ENCODE assay signal across 8 cellular contexts in genomic region chr2:28894470-28895188, GRCh38. TPM values are rescaled to one million over a fixed set of nuclear protein-coding genes. Genes with fewer than 3 reads are reported as not detected.
DNase-seq lines count a peak whose midpoint lies in the region; ATAC-seq and TF ChIP-seq lines count a peak whose summit lies in the region.

A gene with protein sequence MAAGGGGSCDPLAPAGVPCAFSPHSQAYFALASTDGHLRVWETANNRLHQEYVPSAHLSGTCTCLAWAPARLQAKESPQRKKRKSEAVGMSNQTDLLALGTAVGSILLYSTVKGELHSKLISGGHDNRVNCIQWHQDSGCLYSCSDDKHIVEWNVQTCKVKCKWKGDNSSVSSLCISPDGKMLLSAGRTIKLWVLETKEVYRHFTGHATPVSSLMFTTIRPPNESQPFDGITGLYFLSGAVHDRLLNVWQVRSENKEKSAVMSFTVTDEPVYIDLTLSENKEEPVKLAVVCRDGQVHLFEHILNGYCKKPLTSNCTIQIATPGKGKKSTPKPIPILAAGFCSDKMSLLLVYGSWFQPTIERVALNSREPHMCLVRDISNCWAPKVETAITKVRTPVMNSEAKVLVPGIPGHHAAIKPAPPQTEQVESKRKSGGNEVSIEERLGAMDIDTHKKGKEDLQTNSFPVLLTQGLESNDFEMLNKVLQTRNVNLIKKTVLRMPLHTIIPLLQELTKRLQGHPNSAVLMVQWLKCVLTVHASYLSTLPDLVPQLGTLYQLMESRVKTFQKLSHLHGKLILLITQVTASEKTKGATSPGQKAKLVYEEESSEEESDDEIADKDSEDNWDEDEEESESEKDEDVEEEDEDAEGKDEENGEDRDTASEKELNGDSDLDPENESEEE (plus strand): TSS chr2:28894667. CDS start chr2:28894699, 32 bp downstream.

- H3K9me3 Mint-ChIP-seq in T-helper 1 cell treated with Interleukin-12 subunit alpha and Interleukin-12 subunit beta and Interleukin-4 antibody, amounts not matched to agents 30 μg/mL and 1 μg/mL, for 36 hours, result no peaks in the 10 kb centered on the region

- under 1% methylated on average over 39 of the region's 79 CpGs for WGBS in prostate gland
- under 1% methylated on average over 79 of the region's 79 CpGs for WGBS in urinary bladder

- in situ Hi-C loops in GM13977 (cut with MboI; ENCODE audit: low pct_unique_long_range_greater_than_20kb, low sequenced_read_pairs, unreplicated experiment), result no loop called here

- peak within 1 kb of the TSS; percentile 91 for H3K27ac Mint-ChIP-seq in T-helper 1 cell treated with Interleukin-12 subunit alpha and Interleukin-12 subunit beta and Interleukin-4 antibody, amounts not matched to agents 30 μg/mL and 1 μg/mL, for 36 hours

- peaks cover 44% of the 10 kb centered on the region for H3K4me1 ChIP-seq in left ventricle myocardium inferior
- H3K4me1 ChIP-seq in prostate gland (replicated peaks), result peaks cover 8% of the 10 kb centered on the region
- no peaks in the 10 kb centered on the region for H3K4me1 ChIP-seq in urinary bladder (ENCODE audit: insufficient read depth)

- no peak for TF ChIP-seq CTCF in GM13977 (IDR thresholded peaks at IDR 0.05; ENCODE audit: extremely low read depth, insufficient read depth, missing control alignments)
- no peak for TF ChIP-seq CTCF in left ventricle myocardium inferior (IDR thresholded peaks at IDR 0.05; ENCODE audit: borderline replicate concordance)
- TF ChIP-seq CTCF in prostate gland (IDR thresholded peaks at IDR 0.05), result peak in 2 of 4 experiments; percentile 25 to 26

- no peaks in the 10 kb centered on the region for H3K36me3 ChIP-seq in left ventricle myocardium inferior
- H3K36me3 ChIP-seq in prostate gland, result no peaks in the 10 kb centered on the region
- no peaks in the 10 kb centered on the region for H3K36me3 ChIP-seq in urinary bladder (ENCODE audit: insufficient read depth)

- ATAC-seq in HG02884 (IDR thresholded peaks at IDR 0.05; ENCODE audit: unreplicated experiment), result peak; percentile 85

- H3K27ac ChIP-seq in left ventricle myocardium inferior (replicated peaks) (peak within 1 kb of the TSS; percentile 81), prostate gland (peak within 1 kb of the TSS; percentile 55 to 56), urinary bladder (ENCODE audit: low read depth) (no peak within 1 kb of the TSS)

- peaks cover 32% of the 10 kb centered on the region for H3K4me1 Mint-ChIP-seq in T-helper 1 cell treated with Interleukin-12 subunit alpha and Interleukin-12 subunit beta and Interleukin-4 antibody, amounts not matched to agents 30 μg/mL and 1 μg/mL, for 36 hours (ENCODE audit: low read depth)

- H3K27me3 ChIP-seq in left ventricle myocardium inferior (ENCODE audit: low read depth) (no peaks in the 10 kb centered on the region), prostate gland (replicated peaks; ENCODE audit: insufficient read depth) (no peaks in the 10 kb centered on the region)

- DNase-seq in GM13977 (ENCODE audit: low spot score), result peak; percentile 97
- DNase-seq in NCI-H1694 (lab: John Stamatoyannopoulos, UW), result peak; percentile 97
- DNase-seq in amniotic stem cell (lab: John Stamatoyannopoulos, UW), result peak; percentile 94
- peak; percentile 97 for DNase-seq in left ventricle myocardium inferior
- peak; percentile 96 for DNase-seq in prostate gland (ENCODE audit: low spot score)

- H3K27me3 Mint-ChIP-seq in T-helper 1 cell treated with Interleukin-12 subunit alpha and Interleukin-12 subunit beta and Interleukin-4 antibody, amounts not matched to agents 30 μg/mL and 1 μg/mL, for 36 hours (ENCODE audit: low read depth), result no peaks in the 10 kb centered on the region

- H3K36me3 Mint-ChIP-seq in T-helper 1 cell treated with Interleukin-12 subunit alpha and Interleukin-12 subunit beta and Interleukin-4 antibody, amounts not matched to agents 30 μg/mL and 1 μg/mL, for 36 hours (ENCODE audit: low read depth), result peaks cover 3% of the 10 kb centered on the region

- no peaks in the 10 kb centered on the region for H3K9me3 ChIP-seq in left ventricle myocardium inferior (replicated peaks)
- no peaks in the 10 kb centered on the region for H3K9me3 ChIP-seq in prostate gland

- peak; percentile 67 for TF ChIP-seq POLR2A in prostate gland (IDR thresholded peaks at IDR 0.05)

- H3K4me3 ChIP-seq in left ventricle myocardium inferior, result peak within 1 kb of the TSS; percentile 100
- peak within 1 kb of the TSS; percentile 89 to 98 for H3K4me3 ChIP-seq in prostate gland
- peak within 1 kb of the TSS; percentile 98 for H3K4me3 ChIP-seq in urinary bladder (ENCODE audit: low read depth, low read length)

- intact Hi-C loops in left ventricle myocardium inferior (cut with micrococcal nuclease) (no loop called here), prostate gland (cut with DNase I) (loop anchor here (10.0 kb wide), 1 partner anchor 330 kb away; no protein-coding TSS in a partner anchor)

- H3K4me3 Mint-ChIP-seq in T-helper 1 cell treated with Interleukin-12 subunit alpha and Interleukin-12 subunit beta and Interleukin-4 antibody, amounts not matched to agents 30 μg/mL and 1 μg/mL, for 36 hours, result peak within 1 kb of the TSS; percentile 95

RNA-seq across cellular contexts. Expression of the gene that starts here (rescaled TPM):
- total RNA-seq in left ventricle myocardium inferior (21.0 TPM), prostate gland (10 to 100 TPM; 30.6 to 36.9 TPM), urinary bladder (57.3 TPM)
- polyA plus RNA-seq in urinary bladder, result 17.7 TPM
